In genomic region chr14:60800409-60800808, GRCh38 we compare ENCODE assay signal across 29 cellular contexts.
"Had no signal": no experiment of that assay in that cellular context is flagged by ENCODE, and none has a peak within 500 bp of the region (broad histone marks: within the 10 kb centered on the region; RNA-seq: fewer than 3 reads in every experiment).

No MANE protein-coding gene starts in this region.

- H3K27ac ChIP-seq: colonic mucosa, coronary artery, dorsolateral prefrontal cortex, epithelial cell of prostate, esophagus muscularis mucosa, esophagus squamous epithelium, foreskin keratinocyte, gastrocnemius medialis, gastroesophageal sphincter, heart left ventricle, heart right ventricle, hepatocyte had no signal

- H3K27ac Mint-ChIP-seq: dendritic cell treated with granulocyte-macrophage colony-stimulating factor and Interleukin-4, amounts not matched to agents 40 ng/mL and 50 ng/mL, for 4 days; effector memory CD8-positive, alpha-beta T cell; endodermal cell had no signal

- H3K4me3 Mint-ChIP-seq: dendritic cell treated with granulocyte-macrophage colony-stimulating factor and Interleukin-4, amounts not matched to agents 40 ng/mL and 50 ng/mL, for 4 days; effector memory CD8-positive, alpha-beta T cell; endodermal cell had no signal

- ATAC-seq: effector memory CD8-positive, alpha-beta T cell; esophagus mucosa; foreskin keratinocyte; gastrocnemius medialis; gastroesophageal sphincter; heart left ventricle; heart right ventricle had no signal

- H3K36me3 ChIP-seq: colonic mucosa had no signal

- DNase-seq: colonic mucosa; cortex of kidney; dermis blood vessel endothelial cell; dorsolateral prefrontal cortex; effector CD4-positive, alpha-beta T cell; effector CD8-positive, alpha-beta T cell; effector memory CD4-positive, alpha-beta T cell; effector memory CD8-positive, alpha-beta T cell; endodermal cell; erythroblast; esophagus squamous epithelium; foreskin fibroblast; foreskin keratinocyte; foreskin melanocyte; gastrocnemius medialis; glutamatergic neuron; head of caudate nucleus; heart left ventricle; heart right ventricle had no signal

- H3K4me1 ChIP-seq: colonic mucosa, esophagus muscularis mucosa, esophagus squamous epithelium, foreskin keratinocyte, gastrocnemius medialis, gastroesophageal sphincter, heart left ventricle, heart right ventricle had no signal

- H3K4me3 ChIP-seq: colonic mucosa, coronary artery, dorsolateral prefrontal cortex, esophagus muscularis mucosa, esophagus squamous epithelium, gastrocnemius medialis, gastroesophageal sphincter, heart left ventricle, heart right ventricle, hepatocyte had no signal

- H3K27me3 Mint-ChIP-seq: dendritic cell treated with granulocyte-macrophage colony-stimulating factor and Interleukin-4, amounts not matched to agents 40 ng/mL and 50 ng/mL, for 4 days; effector memory CD8-positive, alpha-beta T cell had no signal

- FAIRE-seq: endometrium, endothelial cell of umbilical vein, frontal cortex had no signal

- H3K4me1 Mint-ChIP-seq: endodermal cell had no signal

- H3K9me3 ChIP-seq: colonic mucosa, esophagus muscularis mucosa, esophagus squamous epithelium, gastrocnemius medialis, gastroesophageal sphincter, heart left ventricle, heart right ventricle had no signal

- H3K9me3 Mint-ChIP-seq: dendritic cell treated with granulocyte-macrophage colony-stimulating factor and Interleukin-4, amounts not matched to agents 40 ng/mL and 50 ng/mL, for 4 days; effector memory CD8-positive, alpha-beta T cell; endodermal cell had no signal

- H3K27me3 ChIP-seq: colonic mucosa, dorsolateral prefrontal cortex, esophagus muscularis mucosa, esophagus squamous epithelium, foreskin keratinocyte, gastrocnemius medialis, gastroesophageal sphincter, heart left ventricle, heart right ventricle, hepatocyte had no signal

- H2AFZ ChIP-seq: hepatocyte had no signal

- H3K79me2 ChIP-seq: hepatocyte had no signal

- H3K4me2 ChIP-seq: hepatocyte had no signal
